Comparison of ENCODE assay signal across 1 cellular context in genomic region chr3:9230596-9230995, GRCh38.
TF ChIP-seq lines count a peak whose summit lies in the region.

No MANE protein-coding gene starts in this region.

TF ChIP-seq in IMR-90, 13 proteins besides CTCF, POLR2A, EP300 and RAD21 (continued from another document):
- no peak for TF ChIP-seq ELK1 (IDR thresholded peaks at IDR 0.05; ENCODE audit: borderline replicate concordance, low read depth, low read length)
- no peak for TF ChIP-seq MAZ (IDR thresholded peaks at IDR 0.05; ENCODE audit: borderline replicate concordance, low read depth, low read length)
- TF ChIP-seq RCOR1 (IDR thresholded peaks at IDR 0.05; ENCODE audit: insufficient replicate concordance, low read length): no peak
- TF ChIP-seq BHLHE40 (IDR thresholded peaks at IDR 0.05; ENCODE audit: low read depth, low read length): no peak
- no peak for TF ChIP-seq FOS (IDR thresholded peaks at IDR 0.05; ENCODE audit: low read depth, low read length)
- TF ChIP-seq MAFK (IDR thresholded peaks at IDR 0.05; ENCODE audit: low read depth, low read length): no peak
- TF ChIP-seq CHD1 (IDR thresholded peaks at IDR 0.05; ENCODE audit: low read depth, low read length): no peak
- TF ChIP-seq NFE2L2 (IDR thresholded peaks at IDR 0.05; ENCODE audit: low read depth, low read length): no peak
- no peak for TF ChIP-seq SMC3 (IDR thresholded peaks at IDR 0.05; ENCODE audit: low read depth, low read length)
- no peak for TF ChIP-seq USF2 (IDR thresholded peaks at IDR 0.05; ENCODE audit: low read depth, low read length)
- TF ChIP-seq MXI1 (IDR thresholded peaks at IDR 0.05; ENCODE audit: borderline replicate concordance, low read depth, low read length): no peak
